Comparison of ENCODE assay signal across 12 cellular contexts in genomic region chrX:135120056-135120576, GRCh38. TPM values are rescaled to one million over a fixed set of nuclear protein-coding genes. Genes with fewer than 3 reads are reported as not detected.
"Had no signal": no experiment of that assay in that cellular context is flagged by ENCODE, and none has a peak within 500 bp of the region (broad histone marks: within the 10 kb centered on the region; RNA-seq: fewer than 3 reads in every experiment).

Gene ETDB, minus strand, starts transcription at chrX:135120526. Its CDS starts 1,265 bp downstream, at chrX:135119261.

RNA-seq across cellular contexts. Expression of gene ETDB, which starts in this region (rescaled TPM):
- total RNA-seq: activated CD4-positive, alpha-beta memory T cell treated with anti-CD3 and anti-CD28 coated beads for 36 hours; activated CD4-positive, alpha-beta T cell treated with anti-CD3 and anti-CD28 coated beads, Interleukin-2, amount 10 ng/mL, durations not matched to agents 24 days and 14 days; activated CD8-positive, alpha-beta memory T cell treated with anti-CD3 and anti-CD28 coated beads for 36 hours; activated CD8-positive, alpha-beta T cell treated with anti-CD3 and anti-CD28 coated beads for 36 hours; activated naive CD4-positive, alpha-beta T cell treated with anti-CD3 and anti-CD28 coated beads for 36 hours; activated naive CD4-positive, alpha-beta T cell treated with anti-CD3 and anti-CD28 coated beads, Interleukin-2, amount 50 U/mL, for 72 hours; activated naive CD8-positive, alpha-beta T cell treated with anti-CD3 and anti-CD28 coated beads for 36 hours; activated T-cell treated with anti-CD3 and anti-CD28 coated beads, Interleukin-2, amount 50 U/mL, for 4 hours; adrenal gland; aorta; cardiac septum; cerebellum had no signal
- polyA plus RNA-seq: adrenal gland, aorta had no signal
